Comparison of ENCODE assay signal across 8 cellular contexts in the genomic region with DNA sequence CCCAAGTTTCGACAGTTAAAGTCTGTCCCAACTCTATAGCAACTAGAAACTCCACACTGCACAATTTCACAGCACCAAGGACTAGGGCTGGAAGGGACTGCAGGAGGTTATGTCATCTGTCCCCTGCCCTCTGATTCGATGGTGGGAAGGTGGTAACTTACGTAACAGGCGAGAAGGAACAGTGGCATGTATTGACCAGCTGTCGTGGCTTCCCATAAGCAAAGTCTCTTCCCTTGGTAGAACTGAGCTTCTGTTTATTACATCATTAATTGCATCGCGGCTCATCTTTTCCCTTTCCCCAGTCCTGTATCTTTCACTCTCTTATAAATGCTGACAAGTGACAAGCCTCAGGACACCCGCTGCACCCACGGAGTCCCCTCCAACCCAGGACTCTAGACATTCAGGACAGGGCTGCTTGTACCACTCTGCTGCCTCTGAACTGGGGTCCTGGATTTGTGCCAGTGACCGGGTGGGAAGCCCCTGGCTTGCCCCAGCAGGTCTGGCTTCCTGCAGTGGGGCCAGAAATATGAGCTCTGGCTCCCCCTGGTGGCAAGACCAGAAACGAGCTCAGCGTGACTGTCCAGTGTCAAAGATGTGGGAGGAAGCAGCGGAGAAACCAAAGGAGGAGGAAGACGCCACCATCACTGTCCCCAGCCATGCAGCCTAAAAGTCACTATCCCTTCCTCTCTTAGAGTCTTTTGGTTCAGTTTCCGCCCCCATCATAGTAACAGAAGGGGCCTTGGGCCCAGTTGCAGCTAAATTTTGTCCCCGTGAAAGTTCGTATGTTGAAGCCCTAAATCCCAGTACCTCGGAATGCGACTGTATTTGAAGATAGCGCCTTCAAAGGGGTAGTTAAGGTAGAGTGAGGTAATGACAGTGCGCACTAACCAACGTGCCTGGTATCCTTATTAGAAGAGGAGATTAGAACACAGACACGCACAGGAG.
DNase-seq lines count a peak whose midpoint lies in the region; ATAC-seq and TF ChIP-seq lines count a peak whose summit lies in the region.

No MANE protein-coding gene starts in this region.

- DNase-seq in NCI-H2196 (lab: John Stamatoyannopoulos, UW; ENCODE audit: unreplicated experiment): peak; percentile 35
- DNase-seq in NCI-H2196 treated with DMSO at 0.1 percent for 48 hours (lab: John Stamatoyannopoulos, UW; ENCODE audit: unreplicated experiment): no peak
- DNase-seq in breast epithelium (ENCODE audit: low spot score in 2 of 2): peak; percentile 27 to 59
- DNase-seq in left colon: peak in 1 of 2 donors; percentile 73
- DNase-seq in stimulated activated CD4-positive, alpha-beta T cell treated with anti-CD3 and anti-CD28 coated beads, TNF-alpha, amount 100 ng/mL, for 48 hours (ENCODE audit: low read depth in 3 of 3): peak; percentile 30 to 56 (median 41)
- no peak for DNase-seq in NCI-H2107 (lab: John Stamatoyannopoulos, UW)

- no peaks in the 10 kb centered on the region for H3K9me3 ChIP-seq in breast epithelium

- no peak overlapping the region for H3K9ac ChIP-seq in KMS-11

- TF ChIP-seq CTCF in KMS-11 (conservative IDR thresholded peaks at IDR 0.05; ENCODE audit: low read depth, low read length) (peak; percentile 91), VCaP (conservative IDR thresholded peaks at IDR 0.05) (peak; percentile 90), breast epithelium (IDR thresholded peaks at IDR 0.05) (peak; percentile 16 to 54 (median 49))

- no peaks in the 10 kb centered on the region for H3K79me2 ChIP-seq in KMS-11 (ENCODE audit: insufficient read depth, low read depth)

- H3K4me3 ChIP-seq in KMS-11 (IDR thresholded peaks at IDR 0.05; ENCODE audit: insufficient read depth, low read depth, low read length) (no peak overlapping the region), breast epithelium (no peak overlapping the region)

- intact Hi-C loops in breast epithelium (cut with DNase I; ENCODE audit: low total_unique reads) (no loop called here), left colon (cut with DNase I, micrococcal nuclease) (no loop called here)

- TF ChIP-seq POLR2A in breast epithelium (IDR thresholded peaks at IDR 0.05): no peak

- H3K27me3 ChIP-seq in KMS-11 (ENCODE audit: insufficient read depth, low read depth) (no peaks in the 10 kb centered on the region), breast epithelium (peaks cover 0 to 27% of the 10 kb centered on the region in 2 donors)

- H3K4me2 ChIP-seq in KMS-11: no peak overlapping the region

- H3K36me3 ChIP-seq in KMS-11 (ENCODE audit: insufficient read depth): no peaks in the 10 kb centered on the region
- H3K36me3 ChIP-seq in breast epithelium: no peaks in the 10 kb centered on the region

- no peaks in the 10 kb centered on the region for H3K4me1 ChIP-seq in KMS-11 (ENCODE audit: low read depth, poor library complexity, severe bottlenecking)
- no peaks in the 10 kb centered on the region for H3K4me1 ChIP-seq in breast epithelium

- no peaks in the 10 kb centered on the region for H4K20me1 ChIP-seq in KMS-11 (ENCODE audit: insufficient read depth)

- peak; percentile 81 for ATAC-seq in left colon

- H2AFZ ChIP-seq in KMS-11 (ENCODE audit: low read depth): no peak overlapping the region

- no peak overlapping the region for H3K27ac ChIP-seq in KMS-11
- no peak overlapping the region for H3K27ac ChIP-seq in VCaP
- H3K27ac ChIP-seq in breast epithelium: no peak overlapping the region

Comparison
In these comparisons a context has a peak if more than half of its experiments do, and no peak if none do; other contexts are left out.
1. DNase-seq: peak in NCI-H2196 (single experiment), breast epithelium (2 of 2) and stimulated activated CD4-positive, alpha-beta T cell treated with anti-CD3 and anti-CD28 coated beads, TNF-alpha, amount 100 ng/mL, for 48 hours (3 of 3); none in NCI-H2196 treated with DMSO at 0.1 percent for 48 hours (single experiment) and NCI-H2107 (single experiment).
2. Peak in every context shown above with its lines, with median percentiles within 50 percentile points of each other: CTCF ChIP-seq.